In genomic region chr13:60303166-60303565, GRCh38 we compare ENCODE assay signal across 29 cellular contexts.
"Had no signal": no experiment of that assay in that cellular context is flagged by ENCODE, and none has a peak within 500 bp of the region (broad histone marks: within the 10 kb centered on the region; RNA-seq: fewer than 3 reads in every experiment).

No MANE protein-coding gene starts in this region.

- H3K27me3 ChIP-seq: brain microvascular endothelial cell, esophagus squamous epithelium, gastroesophageal sphincter, hepatocyte had no signal

- H3K4me3 ChIP-seq: coronary artery, dorsolateral prefrontal cortex, esophagus squamous epithelium, gastroesophageal sphincter, heart right ventricle, hepatocyte had no signal

- H3K36me3 ChIP-seq: brain microvascular endothelial cell, esophagus squamous epithelium, gastroesophageal sphincter, heart right ventricle had no signal

- H2AFZ ChIP-seq: hepatocyte had no signal

- H3K4me2 ChIP-seq: hepatocyte had no signal

- H3K9me3 ChIP-seq: esophagus squamous epithelium, gastroesophageal sphincter had no signal

- ATAC-seq: activated CD4-positive, CD25-positive, alpha-beta regulatory T cell treated with anti-CD3 and anti-CD28 coated beads, Interleukin-2, amount 50 U/mL, for 24 hours; activated CD8-positive, alpha-beta memory T cell treated with anti-CD3 and anti-CD28 coated beads, Interleukin-2, amount 10 ng/mL, durations not matched to agents 7 days and 5 days; activated CD8-positive, alpha-beta T cell treated with anti-CD3 and anti-CD28 coated beads, Interleukin-2, amount 10 ng/mL, durations not matched to agents 7 days and 5 days; activated T-cell treated with anti-CD3 and anti-CD28 coated beads, Interleukin-2, amount 50 U/mL, for 72 hours; gastroesophageal sphincter; heart right ventricle had no signal

- H3K27ac ChIP-seq: brain microvascular endothelial cell, coronary artery, dorsolateral prefrontal cortex, esophagus squamous epithelium, gastroesophageal sphincter, heart right ventricle, hepatocyte, VCaP had no signal

- H3K79me2 ChIP-seq: hepatocyte had no signal

- FAIRE-seq: astrocyte, bronchial epithelial cell, TTC549 had no signal

- DNase-seq: activated B cell treated with CpG ODN at 0.5 μM for 24 hours; activated CD4-positive, alpha-beta memory T cell treated with anti-CD3 and anti-CD28 coated beads for 36 hours; activated CD4-positive, alpha-beta T cell treated with anti-CD3 and anti-CD28 coated beads for 48 hours; activated CD4-positive, alpha-beta T cell treated with anti-CD3 and anti-CD28 coated beads, Interleukin-2, amount 50 U/mL, for 1 hour; activated CD8-positive, alpha-beta memory T cell treated with anti-CD3 and anti-CD28 coated beads, Interleukin-2, amount 10 ng/mL, durations not matched to agents 7 days and 5 days; activated CD8-positive, alpha-beta memory T cell treated with anti-CD3 and anti-CD28 coated beads, Interleukin-2, amount 50 U/mL, for 4 hours; activated CD8-positive, alpha-beta T cell treated with anti-CD3 and anti-CD28 coated beads, Interleukin-2, amount 10 ng/mL, durations not matched to agents 7 days and 5 days; activated gamma-delta T cell treated with Interleukin-2 at 50 U/mL for 16 hours; activated naive CD4-positive, alpha-beta T cell treated with anti-CD3 and anti-CD28 coated beads, Interleukin-2, amount 50 U/mL, for 16 hours; activated naive CD4-positive, alpha-beta T cell treated with Interleukin-2 at 50 U/mL for 16 hours; activated T-cell treated with anti-CD3 and anti-CD28 coated beads, Interleukin-2, amount 50 U/mL, for 1 hour; activated T-cell treated with anti-CD3 and anti-CD28 coated beads, Interleukin-2, amount 50 U/mL, for 72 hours; amniotic stem cell; anterior cingulate cortex; brain microvascular endothelial cell; dorsolateral prefrontal cortex; effector memory CD4-positive, alpha-beta T cell; esophagus squamous epithelium; foreskin melanocyte; heart right ventricle; T-helper 2 cell had no signal

- H3K4me1 ChIP-seq: esophagus squamous epithelium, gastroesophageal sphincter, heart right ventricle had no signal
